In genomic region chr12:94190623-94191022, GRCh38 we compare ENCODE assay signal across 16 cellular contexts.
"Had no signal": no experiment of that assay in that cellular context is flagged by ENCODE, and none has a peak within 500 bp of the region (broad histone marks: within the 10 kb centered on the region; RNA-seq: fewer than 3 reads in every experiment).

No MANE protein-coding gene starts in this region.

- H3K36me3 ChIP-seq: prostate gland, right atrium auricular region, tibial artery, WERI-Rb-1 had no signal

- ATAC-seq: esophagus mucosa; mucosa of descending colon; stimulated activated naive CD8-positive, alpha-beta T cell treated with anti-CD3 and anti-CD28 coated beads, Interleukin-15, Interleukin-2, amounts not matched to agents 100 U/mL and 50 U/mL, for 24 hours had no signal

- H3K4me3 Mint-ChIP-seq: activated naive CD8-positive, alpha-beta T cell; dendritic cell treated with granulocyte-macrophage colony-stimulating factor and Interleukin-4, amounts not matched to agents 40 ng/mL and 50 ng/mL, for 4 days; naive B cell; neural crest cell had no signal

- H3K4me1 ChIP-seq: prostate gland, right atrium auricular region had no signal

- H3K9me3 ChIP-seq: mucosa of descending colon, prostate gland, right atrium auricular region, tibial artery had no signal

- H3K9me3 Mint-ChIP-seq: dendritic cell treated with granulocyte-macrophage colony-stimulating factor and Interleukin-4, amounts not matched to agents 40 ng/mL and 50 ng/mL, for 4 days; neural crest cell had no signal

- H3K27ac ChIP-seq: prostate gland, right atrium auricular region, tibial artery, WERI-Rb-1 had no signal

- H3K27me3 ChIP-seq: right atrium auricular region had no signal

- H3K27ac Mint-ChIP-seq: activated naive CD8-positive, alpha-beta T cell; dendritic cell treated with granulocyte-macrophage colony-stimulating factor and Interleukin-4, amounts not matched to agents 40 ng/mL and 50 ng/mL, for 4 days had no signal

- H3K27me3 Mint-ChIP-seq: activated naive CD8-positive, alpha-beta T cell; dendritic cell treated with granulocyte-macrophage colony-stimulating factor and Interleukin-4, amounts not matched to agents 40 ng/mL and 50 ng/mL, for 4 days; naive B cell had no signal

- DNase-seq: activated CD4-positive, alpha-beta T cell treated with anti-CD3 and anti-CD28 coated beads, Interleukin-2, amount 50 U/mL, for 4 hours; effector CD8-positive, alpha-beta T cell; mesenchymal stem cell; mucosa of descending colon; naive B cell; stimulated activated CD4-positive, alpha-beta T cell treated with anti-CD3 and anti-CD28 coated beads, Interleukin-2, amount 100 ng/mL, for 24 hours; stimulated activated naive CD8-positive, alpha-beta T cell treated with anti-CD3 and anti-CD28 coated beads, Interleukin-15, Interleukin-2, amounts not matched to agents 100 U/mL and 50 U/mL, for 24 hours; substantia nigra; tibial artery; WERI-Rb-1 had no signal

- H3K4me3 ChIP-seq: mucosa of descending colon, prostate gland, right atrium auricular region, tibial artery had no signal
